ENCODE assay signal across 30 cellular contexts in genomic region chr10:103590744-103591291, GRCh38.
"Had no signal": no experiment of that assay in that cellular context is flagged by ENCODE, and none has a peak within 500 bp of the region (broad histone marks: within the 10 kb centered on the region; RNA-seq: fewer than 3 reads in every experiment).

No MANE protein-coding gene starts in this region.

- FAIRE-seq: endothelial cell of umbilical vein, islet of Langerhans, TTC549 had no signal

- H3K4me2 ChIP-seq: smooth muscle cell had no signal

- H3K4me3 ChIP-seq: esophagus muscularis mucosa, left ventricle myocardium inferior, lung, right atrium auricular region, smooth muscle cell, suprapubic skin, tibial artery had no signal

- DNase-seq: activated CD4-positive, alpha-beta memory T cell treated with anti-CD3 and anti-CD28 coated beads, Interleukin-2, amount 10 ng/mL, durations not matched to agents 7 days and 5 days; activated CD4-positive, alpha-beta T cell treated with anti-CD3 and anti-CD28 coated beads for 1 hour; activated CD4-positive, alpha-beta T cell treated with anti-CD3 and anti-CD28 coated beads, Interleukin-2, amount 10 ng/mL, durations not matched to agents 7 days and 5 days; activated CD8-positive, alpha-beta memory T cell treated with anti-CD3 and anti-CD28 coated beads, Interleukin-2, amount 50 U/mL, for 48 hours; activated gamma-delta T cell treated with Interleukin-2 at 50 U/mL for 16 hours; activated naive CD4-positive, alpha-beta T cell treated with anti-CD3 and anti-CD28 coated beads, Interleukin-2, amount 50 U/mL, for 16 hours; activated T-cell treated with anti-CD3 and anti-CD28 coated beads, Interleukin-2, amount 50 U/mL, for 24 hours; amniotic stem cell; central memory CD4-positive, alpha-beta T cell; foreskin melanocyte; glutamatergic neuron; left ventricle myocardium inferior; mesendoderm; stimulated activated CD4-positive, alpha-beta T cell treated with anti-CD3 and anti-CD28 coated beads, Interleukin-1b, Interleukin-23, amount 100 ng/mL, for 48 hours; stimulated activated CD4-positive, alpha-beta T cell treated with anti-CD3 and anti-CD28 coated beads, Interleukin-4, amount 100 ng/mL, for 4 hours; stimulated activated CD8-positive, alpha-beta memory T cell treated with anti-CD3 and anti-CD28 coated beads, Interleukin-4, amount 100 ng/mL, for 48 hours; stimulated activated naive B cell treated with anti-CD40 and anti-IgM and Interleukin-4, amounts not matched to agents 10 μg/mL and 1 μg/mL and 100 μg/mL, for 72 hours; T-helper 9 cell; tibial artery; WERI-Rb-1 had no signal

- H3K27ac Mint-ChIP-seq: activated CD4-positive, alpha-beta memory T cell treated with anti-CD3 and anti-CD28 coated beads, Interleukin-2, amount 10 ng/mL, durations not matched to agents 7 days and 5 days; activated CD4-positive, alpha-beta T cell treated with anti-CD3 and anti-CD28 coated beads, Interleukin-2, amount 10 ng/mL, durations not matched to agents 7 days and 5 days; activated T-cell treated with anti-CD3 and anti-CD28 coated beads, Interleukin-2, amount 50 U/mL, for 24 hours; natural killer cell treated with Interleukin-12 subunit alpha and Interleukin-12 subunit beta and Interleukin-15 and Interleukin-18, amount 100 ng/mL, for 72 hours; stimulated activated naive B cell treated with anti-CD40 and anti-IgM and Interleukin-4, amounts not matched to agents 10 μg/mL and 1 μg/mL and 100 μg/mL, for 72 hours had no signal

- H2AFZ ChIP-seq: parathyroid adenoma had no signal

- H3K4me1 ChIP-seq: esophagus muscularis mucosa, left ventricle myocardium inferior, parathyroid adenoma, suprapubic skin, tibial artery had no signal

- H3K27me3 ChIP-seq: esophagus muscularis mucosa, right atrium auricular region, suprapubic skin, tibial artery had no signal

- H3K4me3 Mint-ChIP-seq: activated CD4-positive, alpha-beta memory T cell treated with anti-CD3 and anti-CD28 coated beads, Interleukin-2, amount 10 ng/mL, durations not matched to agents 7 days and 5 days; activated CD4-positive, alpha-beta T cell treated with anti-CD3 and anti-CD28 coated beads, Interleukin-2, amount 10 ng/mL, durations not matched to agents 7 days and 5 days; activated T-cell treated with anti-CD3 and anti-CD28 coated beads, Interleukin-2, amount 50 U/mL, for 24 hours; natural killer cell treated with Interleukin-12 subunit alpha and Interleukin-12 subunit beta and Interleukin-15 and Interleukin-18, amount 100 ng/mL, for 72 hours; stimulated activated naive B cell treated with anti-CD40 and anti-IgM and Interleukin-4, amounts not matched to agents 10 μg/mL and 1 μg/mL and 100 μg/mL, for 72 hours had no signal

- H3K9me3 ChIP-seq: suprapubic skin had no signal

- H3K36me3 Mint-ChIP-seq: natural killer cell treated with Interleukin-12 subunit alpha and Interleukin-12 subunit beta and Interleukin-15 and Interleukin-18, amount 100 ng/mL, for 72 hours had no signal

- ATAC-seq: stimulated activated naive B cell treated with anti-CD40 and anti-IgM and Interleukin-4, amounts not matched to agents 10 μg/mL and 1 μg/mL and 100 μg/mL, for 72 hours had no signal

- H3K36me3 ChIP-seq: right atrium auricular region, WERI-Rb-1 had no signal

- H3K9me3 Mint-ChIP-seq: activated CD4-positive, alpha-beta memory T cell treated with anti-CD3 and anti-CD28 coated beads, Interleukin-2, amount 10 ng/mL, durations not matched to agents 7 days and 5 days; activated CD4-positive, alpha-beta T cell treated with anti-CD3 and anti-CD28 coated beads, Interleukin-2, amount 10 ng/mL, durations not matched to agents 7 days and 5 days; activated T-cell treated with anti-CD3 and anti-CD28 coated beads, Interleukin-2, amount 50 U/mL, for 24 hours; natural killer cell treated with Interleukin-12 subunit alpha and Interleukin-12 subunit beta and Interleukin-15 and Interleukin-18, amount 100 ng/mL, for 72 hours; stimulated activated naive B cell treated with anti-CD40 and anti-IgM and Interleukin-4, amounts not matched to agents 10 μg/mL and 1 μg/mL and 100 μg/mL, for 72 hours had no signal

- H3K27me3 Mint-ChIP-seq: activated CD4-positive, alpha-beta memory T cell treated with anti-CD3 and anti-CD28 coated beads, Interleukin-2, amount 10 ng/mL, durations not matched to agents 7 days and 5 days; activated CD4-positive, alpha-beta T cell treated with anti-CD3 and anti-CD28 coated beads, Interleukin-2, amount 10 ng/mL, durations not matched to agents 7 days and 5 days; activated T-cell treated with anti-CD3 and anti-CD28 coated beads, Interleukin-2, amount 50 U/mL, for 24 hours; natural killer cell treated with Interleukin-12 subunit alpha and Interleukin-12 subunit beta and Interleukin-15 and Interleukin-18, amount 100 ng/mL, for 72 hours; stimulated activated naive B cell treated with anti-CD40 and anti-IgM and Interleukin-4, amounts not matched to agents 10 μg/mL and 1 μg/mL and 100 μg/mL, for 72 hours had no signal

- H3K27ac ChIP-seq: esophagus muscularis mucosa, left ventricle myocardium inferior, parathyroid adenoma, right atrium auricular region, suprapubic skin, tibial artery, WERI-Rb-1 had no signal

- H3K9ac ChIP-seq: parathyroid adenoma had no signal

- H3K79me2 ChIP-seq: parathyroid adenoma had no signal
